Comparison of ENCODE assay signal across 31 cellular contexts in genomic region chr14:70318635-70319013, GRCh38.
"Had no signal": no experiment of that assay in that cellular context is flagged by ENCODE, and none has a peak within 500 bp of the region (broad histone marks: within the 10 kb centered on the region; RNA-seq: fewer than 3 reads in every experiment).

No MANE protein-coding gene starts in this region.

- DNase-seq: activated B cell treated with CpG ODN at 0.5 μM for 24 hours; activated CD4-positive, alpha-beta T cell treated with anti-CD3 and anti-CD28 coated beads for 48 hours; activated CD4-positive, alpha-beta T cell treated with anti-CD3 and anti-CD28 coated beads, Interleukin-2, amount 50 U/mL, for 1 hour; activated CD4-positive, alpha-beta T cell treated with anti-CD3 and anti-CD28 coated beads, Interleukin-2, amount 50 U/mL, for 48 hours; activated CD8-positive, alpha-beta memory T cell treated with anti-CD3 and anti-CD28 coated beads for 24 hours; activated CD8-positive, alpha-beta T cell treated with anti-CD3 and anti-CD28 coated beads for 36 hours; activated effector memory CD4-positive, alpha-beta T cell treated with anti-CD3 and anti-CD28 coated beads, Interleukin-2, amount 50 U/mL, for 16 hours; activated naive CD4-positive, alpha-beta T cell treated with anti-CD3 and anti-CD28 coated beads for 36 hours; activated naive CD8-positive, alpha-beta T cell treated with anti-CD3 and anti-CD28 coated beads for 36 hours; activated naive CD8-positive, alpha-beta T cell treated with anti-CD3 and anti-CD28 coated beads, Interleukin-2, amount 50 U/mL, for 24 hours; activated T-cell treated with anti-CD3 and anti-CD28 coated beads, Interleukin-2, amount 50 U/mL, for 48 hours; aorta; central memory CD4-positive, alpha-beta T cell; cerebellar nuclear complex; effector memory CD4-positive, alpha-beta T cell; endodermal cell; T-cell; T1000 had no signal

- H3K9me3 Mint-ChIP-seq: activated naive CD4-positive, alpha-beta T cell treated with anti-CD3 and anti-CD28 coated beads, Interleukin-2, amount 50 U/mL, for 24 hours; activated naive CD8-positive, alpha-beta T cell treated with anti-CD3 and anti-CD28 coated beads for 36 hours; activated T-helper 1 cell treated with anti-CD3 and anti-CD28 coated beads, Interleukin-12 subunit alpha, Interleukin-12 subunit beta, Interleukin-2, Interleukin-4 antibody, amounts not matched to agents 30 ng/mL and 10 ng/mL and 1 ng/mL, durations not matched to agents 14 hours and 24 hours and 36 hours; activated T-helper 2 cell treated with anti-CD3 and anti-CD28 coated beads, Interferon-gamma antibody, Interleukin-2, Interleukin-4, amounts not matched to agents 10 μg/mL and 5 μg/mL and 100 μg/mL, durations not matched to agents 14 hours and 24 hours and 36 hours; brain; T-helper 2 cell treated with Interferon-gamma antibody and Interleukin-4, amounts not matched to agents 5 μg/mL and 100 μg/mL, for 36 hours had no signal

- H3K4me1 Mint-ChIP-seq: activated B cell treated with CpG ODN at 0.5 μM for 24 hours; activated naive CD4-positive, alpha-beta T cell treated with anti-CD3 and anti-CD28 coated beads, Interleukin-2, amount 50 U/mL, for 24 hours; activated naive CD8-positive, alpha-beta T cell treated with anti-CD3 and anti-CD28 coated beads for 36 hours; activated naive CD8-positive, alpha-beta T cell treated with anti-CD3 and anti-CD28 coated beads, Interleukin-2, amount 50 U/mL, for 24 hours; T-cell had no signal

- H3K27me3 Mint-ChIP-seq: activated naive CD8-positive, alpha-beta T cell treated with anti-CD3 and anti-CD28 coated beads for 36 hours; activated naive CD8-positive, alpha-beta T cell treated with anti-CD3 and anti-CD28 coated beads, Interleukin-2, amount 50 U/mL, for 24 hours had no signal

- H3K27ac Mint-ChIP-seq: activated B cell treated with CpG ODN at 0.5 μM for 24 hours; activated CD8-positive, alpha-beta T cell treated with anti-CD3 and anti-CD28 coated beads for 36 hours; activated naive CD4-positive, alpha-beta T cell treated with anti-CD3 and anti-CD28 coated beads for 36 hours; activated naive CD4-positive, alpha-beta T cell treated with anti-CD3 and anti-CD28 coated beads, Interleukin-2, amount 50 U/mL, for 24 hours; activated naive CD8-positive, alpha-beta T cell treated with anti-CD3 and anti-CD28 coated beads for 36 hours; activated naive CD8-positive, alpha-beta T cell treated with anti-CD3 and anti-CD28 coated beads, Interleukin-2, amount 50 U/mL, for 24 hours; activated T-helper 1 cell treated with anti-CD3 and anti-CD28 coated beads, Interleukin-12 subunit alpha, Interleukin-12 subunit beta, Interleukin-2, Interleukin-4 antibody, amounts not matched to agents 30 ng/mL and 10 ng/mL and 1 ng/mL, durations not matched to agents 14 hours and 24 hours and 36 hours; activated T-helper 2 cell treated with anti-CD3 and anti-CD28 coated beads, Interferon-gamma antibody, Interleukin-2, Interleukin-4, amounts not matched to agents 10 μg/mL and 5 μg/mL and 100 μg/mL, durations not matched to agents 14 hours and 24 hours and 36 hours; endodermal cell; T-cell; T-helper 1 cell treated with Interleukin-12 subunit alpha and Interleukin-12 subunit beta and Interleukin-4 antibody, amounts not matched to agents 30 μg/mL and 1 μg/mL, for 36 hours; T-helper 2 cell treated with Interferon-gamma antibody and Interleukin-4, amounts not matched to agents 5 μg/mL and 100 μg/mL, for 36 hours had no signal

- H3K27me3 ChIP-seq: adrenal gland, breast epithelium, colonic mucosa had no signal

- H3K9me3 ChIP-seq: adrenal gland, breast epithelium, colonic mucosa had no signal

- H3K4me1 ChIP-seq: adrenal gland, breast epithelium, colonic mucosa had no signal

- H3K36me3 ChIP-seq: adrenal gland, breast epithelium, cardiac muscle cell, colonic mucosa, WERI-Rb-1 had no signal

- H3K4me3 ChIP-seq: adrenal gland, breast epithelium, cardiac muscle cell, colonic mucosa had no signal

- H3K27ac ChIP-seq: adrenal gland, breast epithelium, cardiac muscle cell, colonic mucosa, WERI-Rb-1 had no signal

- ATAC-seq: activated CD4-positive, CD25-positive, alpha-beta regulatory T cell treated with anti-CD3 and anti-CD28 coated beads, Interleukin-2, amount 50 U/mL, for 24 hours; activated CD8-positive, alpha-beta T cell treated with anti-CD3 and anti-CD28 coated beads for 36 hours; activated naive CD8-positive, alpha-beta T cell treated with anti-CD3 and anti-CD28 coated beads, Interleukin-2, amount 50 U/mL, for 24 hours; esophagus mucosa; T-cell had no signal

- H3K36me3 Mint-ChIP-seq: brain had no signal

- H3K4me3 Mint-ChIP-seq: activated B cell treated with CpG ODN at 0.5 μM for 24 hours; activated CD8-positive, alpha-beta T cell treated with anti-CD3 and anti-CD28 coated beads for 36 hours; activated naive CD4-positive, alpha-beta T cell treated with anti-CD3 and anti-CD28 coated beads for 36 hours; activated naive CD4-positive, alpha-beta T cell treated with anti-CD3 and anti-CD28 coated beads, Interleukin-2, amount 50 U/mL, for 24 hours; activated naive CD8-positive, alpha-beta T cell treated with anti-CD3 and anti-CD28 coated beads for 36 hours; activated naive CD8-positive, alpha-beta T cell treated with anti-CD3 and anti-CD28 coated beads, Interleukin-2, amount 50 U/mL, for 24 hours; activated T-helper 1 cell treated with anti-CD3 and anti-CD28 coated beads, Interleukin-12 subunit alpha, Interleukin-12 subunit beta, Interleukin-2, Interleukin-4 antibody, amounts not matched to agents 30 ng/mL and 10 ng/mL and 1 ng/mL, durations not matched to agents 14 hours and 24 hours and 36 hours; brain; endodermal cell; T-cell; T-helper 1 cell treated with Interleukin-12 subunit alpha and Interleukin-12 subunit beta and Interleukin-4 antibody, amounts not matched to agents 30 μg/mL and 1 μg/mL, for 36 hours; T-helper 2 cell treated with Interferon-gamma antibody and Interleukin-4, amounts not matched to agents 5 μg/mL and 100 μg/mL, for 36 hours had no signal
